ENCODE assay signal across 18 cellular contexts in genomic region chr12:102462386-102462785, GRCh38. TPM values are rescaled to one million over a fixed set of nuclear protein-coding genes. Genes with fewer than 3 reads are reported as not detected.
"Had no signal": no experiment of that assay in that cellular context is flagged by ENCODE, and none has a peak within 500 bp of the region (broad histone marks: within the 10 kb centered on the region; RNA-seq: fewer than 3 reads in every experiment).

No MANE protein-coding gene starts in this region.

- H3K27ac ChIP-seq: adrenal gland, skin epidermis, stomach, upper lobe of right lung had no signal

- H3K4me3 ChIP-seq: adrenal gland, lung, right atrium auricular region, skin epidermis, stomach, upper lobe of right lung had no signal

- DNase-seq: activated CD4-positive, alpha-beta T cell treated with anti-CD3 and anti-CD28 coated beads, Interleukin-2, amount 10 ng/mL, durations not matched to agents 7 days and 5 days; activated CD8-positive, alpha-beta memory T cell treated with anti-CD3 and anti-CD28 coated beads, Interleukin-2, amount 50 U/mL, for 4 hours; activated effector memory CD4-positive, alpha-beta T cell treated with anti-CD3 and anti-CD28 coated beads, Interleukin-2, amount 50 U/mL, for 16 hours; activated naive CD4-positive, alpha-beta T cell treated with anti-CD3 and anti-CD28 coated beads, Interleukin-2, amount 50 U/mL, for 16 hours; activated T-cell treated with anti-CD3 and anti-CD28 coated beads, Interleukin-2, amount 50 U/mL, for 48 hours; adrenal gland; effector CD8-positive, alpha-beta T cell; midbrain; stomach; T-helper 1 cell; T-helper 9 cell; upper lobe of right lung had no signal

- H3K27me3 ChIP-seq: adrenal gland, right atrium auricular region, stomach, upper lobe of right lung had no signal

- H3K9me3 ChIP-seq: adrenal gland, right atrium auricular region, stomach, thoracic aorta, upper lobe of right lung had no signal

- ATAC-seq: esophagus mucosa, upper lobe of right lung had no signal

- H3K36me3 ChIP-seq: adrenal gland, right atrium auricular region, stomach, thoracic aorta, upper lobe of right lung had no signal

- H3K4me1 ChIP-seq: adrenal gland, right atrium auricular region, stomach, upper lobe of right lung had no signal

RNA-seq across cellular contexts. Expression of gene IGF1, which starts 18.0 kb away (rescaled TPM):
- polyA plus RNA-seq: neural cell had no signal
